1 cellular context compared by ENCODE assay signal in the genomic region with DNA sequence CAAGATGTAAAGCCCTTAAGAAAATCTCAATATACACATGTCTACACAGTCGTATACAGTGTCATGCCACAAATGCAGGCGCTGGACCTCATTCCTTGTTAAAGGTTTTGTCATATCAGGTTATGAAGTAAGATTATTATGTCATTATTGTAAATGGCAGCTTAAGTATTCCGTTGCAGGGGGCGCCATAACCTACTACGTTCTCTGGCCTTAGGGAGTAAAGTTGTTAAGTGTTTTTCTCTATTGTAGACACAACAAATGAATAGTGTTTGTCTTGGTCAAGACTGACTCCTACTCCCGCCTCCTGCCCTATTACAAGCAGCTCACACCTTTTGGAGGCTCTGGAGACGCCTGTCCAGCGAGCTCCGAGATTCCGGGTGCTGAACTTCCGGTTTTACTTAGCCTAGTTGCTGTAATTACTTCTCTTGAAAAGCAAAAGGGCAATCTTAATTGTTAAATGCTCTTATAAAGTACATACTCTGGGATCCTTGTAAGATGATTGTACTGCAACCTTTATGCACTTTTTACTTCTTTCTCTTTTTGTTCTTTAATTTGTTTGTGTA.
TF ChIP-seq lines count a peak whose summit lies in the region.

No MANE protein-coding gene starts in this region.

TF ChIP-seq in HepG2, 621 proteins besides CTCF, POLR2A, EP300 and RAD21 (continued from another document and continues in another):
- TF ChIP-seq, protein P1, sequence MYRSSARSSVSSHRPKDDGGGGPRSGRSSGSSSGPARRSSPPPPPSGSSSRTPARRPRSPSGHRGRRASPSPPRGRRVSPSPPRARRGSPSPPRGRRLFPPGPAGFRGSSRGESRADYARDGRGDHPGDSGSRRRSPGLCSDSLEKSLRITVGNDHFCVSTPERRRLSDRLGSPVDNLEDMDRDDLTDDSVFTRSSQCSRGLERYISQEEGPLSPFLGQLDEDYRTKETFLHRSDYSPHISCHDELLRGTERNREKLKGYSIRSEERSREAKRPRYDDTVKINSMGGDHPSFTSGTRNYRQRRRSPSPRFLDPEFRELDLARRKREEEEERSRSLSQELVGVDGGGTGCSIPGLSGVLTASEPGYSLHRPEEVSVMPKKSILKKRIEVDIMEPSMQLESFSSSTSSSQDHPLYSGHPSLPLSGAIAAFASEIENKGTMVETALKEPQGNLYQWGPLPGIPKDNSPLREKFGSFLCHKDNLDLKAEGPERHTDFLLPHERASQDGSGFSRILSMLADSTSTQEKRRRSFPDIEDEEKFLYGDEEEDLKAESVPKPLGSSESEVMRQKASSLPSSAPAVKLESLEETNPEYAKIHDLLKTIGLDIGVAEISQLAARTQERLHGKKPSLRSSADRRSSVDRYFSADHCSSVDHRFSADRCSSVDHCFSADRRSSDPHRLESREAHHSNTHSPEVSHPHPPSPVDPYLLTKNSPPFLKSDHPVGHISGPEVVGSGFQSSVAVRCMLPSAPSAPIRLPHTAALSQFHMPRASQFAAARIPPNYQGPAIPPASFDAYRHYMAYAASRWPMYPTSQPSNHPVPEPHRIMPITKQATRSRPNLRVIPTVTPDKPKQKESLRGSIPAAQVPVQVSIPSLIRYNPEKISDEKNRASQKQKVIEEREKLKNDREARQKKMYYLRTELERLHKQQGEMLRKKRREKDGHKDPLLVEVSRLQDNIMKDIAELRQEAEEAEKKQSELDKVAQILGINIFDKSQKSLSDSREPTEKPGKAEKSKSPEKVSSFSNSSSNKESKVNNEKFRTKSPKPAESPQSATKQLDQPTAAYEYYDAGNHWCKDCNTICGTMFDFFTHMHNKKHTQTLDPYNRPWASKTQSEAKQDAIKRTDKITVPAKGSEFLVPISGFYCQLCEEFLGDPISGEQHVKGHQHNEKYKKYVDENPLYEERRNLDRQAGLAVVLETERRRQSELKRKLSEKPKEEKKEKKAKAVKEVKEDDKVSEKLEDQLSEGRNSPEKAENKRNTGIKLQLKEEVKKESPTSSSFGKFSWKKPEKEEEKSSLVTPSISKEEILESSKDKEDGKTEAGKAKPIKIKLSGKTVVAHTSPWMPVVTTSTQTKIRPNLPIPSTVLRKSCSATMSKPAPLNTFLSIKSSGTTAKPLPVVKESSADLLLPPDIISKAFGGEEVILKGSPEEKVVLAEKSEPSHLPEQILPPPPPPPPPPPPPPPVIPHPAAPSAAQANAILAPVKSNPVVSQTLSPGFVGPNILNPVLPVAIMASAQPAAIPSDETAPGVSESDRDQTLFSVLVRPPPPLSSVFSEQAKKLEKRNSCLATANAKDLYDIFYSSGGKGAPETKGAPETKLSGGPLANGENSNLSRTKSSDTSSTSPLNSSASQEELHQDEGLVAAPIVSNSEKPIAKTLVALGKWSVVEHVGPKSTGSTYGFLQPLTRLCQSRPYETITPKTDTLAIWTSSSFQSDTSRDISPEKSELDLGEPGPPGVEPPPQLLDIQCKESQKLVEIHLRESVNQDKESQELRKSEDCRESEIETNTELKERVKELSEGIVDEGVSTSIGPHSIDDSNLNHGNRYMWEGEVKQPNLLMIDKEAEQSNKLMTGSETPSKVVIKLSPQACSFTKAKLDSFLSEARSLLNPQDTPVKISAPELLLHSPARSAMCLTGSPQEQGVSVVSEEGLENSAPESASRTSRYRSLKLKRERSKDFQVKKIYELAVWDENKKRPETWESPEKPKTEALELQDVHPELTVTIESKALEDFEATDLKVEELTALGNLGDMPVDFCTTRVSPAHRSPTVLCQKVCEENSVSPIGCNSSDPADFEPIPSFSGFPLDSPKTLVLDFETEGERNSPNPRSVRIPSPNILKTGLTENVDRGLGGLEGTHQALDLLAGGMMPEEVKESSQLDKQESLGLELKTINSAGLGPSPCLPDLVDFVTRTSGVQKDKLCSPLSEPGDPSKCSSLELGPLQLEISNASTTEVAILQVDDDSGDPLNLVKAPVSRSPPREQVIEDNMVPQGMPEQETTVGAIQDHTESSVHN (CRISPR knock-in tag; IDR thresholded peaks at IDR 0.05): no peak
- TF ChIP-seq, protein P2, sequence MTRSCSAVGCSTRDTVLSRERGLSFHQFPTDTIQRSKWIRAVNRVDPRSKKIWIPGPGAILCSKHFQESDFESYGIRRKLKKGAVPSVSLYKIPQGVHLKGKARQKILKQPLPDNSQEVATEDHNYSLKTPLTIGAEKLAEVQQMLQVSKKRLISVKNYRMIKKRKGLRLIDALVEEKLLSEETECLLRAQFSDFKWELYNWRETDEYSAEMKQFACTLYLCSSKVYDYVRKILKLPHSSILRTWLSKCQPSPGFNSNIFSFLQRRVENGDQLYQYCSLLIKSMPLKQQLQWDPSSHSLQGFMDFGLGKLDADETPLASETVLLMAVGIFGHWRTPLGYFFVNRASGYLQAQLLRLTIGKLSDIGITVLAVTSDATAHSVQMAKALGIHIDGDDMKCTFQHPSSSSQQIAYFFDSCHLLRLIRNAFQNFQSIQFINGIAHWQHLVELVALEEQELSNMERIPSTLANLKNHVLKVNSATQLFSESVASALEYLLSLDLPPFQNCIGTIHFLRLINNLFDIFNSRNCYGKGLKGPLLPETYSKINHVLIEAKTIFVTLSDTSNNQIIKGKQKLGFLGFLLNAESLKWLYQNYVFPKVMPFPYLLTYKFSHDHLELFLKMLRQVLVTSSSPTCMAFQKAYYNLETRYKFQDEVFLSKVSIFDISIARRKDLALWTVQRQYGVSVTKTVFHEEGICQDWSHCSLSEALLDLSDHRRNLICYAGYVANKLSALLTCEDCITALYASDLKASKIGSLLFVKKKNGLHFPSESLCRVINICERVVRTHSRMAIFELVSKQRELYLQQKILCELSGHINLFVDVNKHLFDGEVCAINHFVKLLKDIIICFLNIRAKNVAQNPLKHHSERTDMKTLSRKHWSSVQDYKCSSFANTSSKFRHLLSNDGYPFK (CRISPR knock-in tag; IDR thresholded peaks at IDR 0.05; ENCODE audit: borderline replicate concordance): no peak
- TF ChIP-seq, protein P3, sequence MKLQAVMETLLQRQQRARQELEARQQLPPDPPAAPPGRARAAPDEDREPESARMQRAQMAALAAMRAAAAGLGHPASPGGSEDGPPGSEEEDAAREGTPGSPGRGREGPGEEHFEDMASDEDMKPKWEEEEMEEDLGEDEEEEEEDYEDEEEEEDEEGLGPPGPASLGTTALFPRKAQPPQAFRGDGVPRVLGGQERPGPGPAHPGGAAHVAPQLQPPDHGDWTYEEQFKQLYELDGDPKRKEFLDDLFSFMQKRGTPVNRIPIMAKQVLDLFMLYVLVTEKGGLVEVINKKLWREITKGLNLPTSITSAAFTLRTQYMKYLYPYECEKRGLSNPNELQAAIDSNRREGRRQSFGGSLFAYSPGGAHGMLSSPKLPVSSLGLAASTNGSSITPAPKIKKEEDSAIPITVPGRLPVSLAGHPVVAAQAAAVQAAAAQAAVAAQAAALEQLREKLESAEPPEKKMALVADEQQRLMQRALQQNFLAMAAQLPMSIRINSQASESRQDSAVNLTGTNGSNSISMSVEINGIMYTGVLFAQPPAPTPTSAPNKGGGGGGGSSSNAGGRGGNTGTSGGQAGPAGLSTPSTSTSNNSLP (IDR thresholded peaks at IDR 0.05; ENCODE audit: low read depth, low read length): peak; percentile 58; the same call in 1 of the 2 replicates
- TF ChIP-seq SNAI1 (CRISPR knock-in tag; IDR thresholded peaks at IDR 0.05; ENCODE audit: borderline replicate concordance) (no peak), DR1 (CRISPR knock-in tag; IDR thresholded peaks at IDR 0.05) (no peak), SIX1 (CRISPR knock-in tag; IDR thresholded peaks at IDR 0.05; ENCODE audit: borderline replicate concordance) (no peak), TEAD3 (CRISPR knock-in tag; optimal IDR thresholded peaks at IDR 0.05; ENCODE audit: borderline replicate concordance) (no peak), ZNF724P (CRISPR knock-in tag; IDR thresholded peaks at IDR 0.05; ENCODE audit: borderline replicate concordance) (no peak), NFYC (CRISPR knock-in tag; IDR thresholded peaks at IDR 0.05) (no peak), ZNF30 (CRISPR knock-in tag; IDR thresholded peaks at IDR 0.05) (no peak), RORA (CRISPR knock-in tag; IDR thresholded peaks at IDR 0.05) (no peak), NR2F6 (IDR thresholded peaks at IDR 0.05) (0 out of 2 replicates have a peak, but pooled peaks have one; percentile 11), NR2F6 (CRISPR knock-in tag; IDR thresholded peaks at IDR 0.05) (no peak), JUND (CRISPR knock-in tag; IDR thresholded peaks at IDR 0.05) (no peak), ZNF264 (CRISPR knock-in tag; IDR thresholded peaks at IDR 0.05) (no peak), ZNF296 (CRISPR knock-in tag; conservative IDR thresholded peaks at IDR 0.05) (no peak), ZFP36L1 (CRISPR knock-in tag; IDR thresholded peaks at IDR 0.05) (no peak), HOXA3 (CRISPR knock-in tag; IDR thresholded peaks at IDR 0.05) (peak; percentile 11; the same call in 1 of the 2 replicates), ZNF674 (CRISPR knock-in tag; IDR thresholded peaks at IDR 0.05; ENCODE audit: low read depth) (no peak), NR3C1 (CRISPR knock-in tag; IDR thresholded peaks at IDR 0.05) (no peak), ZNF773 (CRISPR knock-in tag; IDR thresholded peaks at IDR 0.05; ENCODE audit: borderline replicate concordance) (no peak), SKI (IDR thresholded peaks at IDR 0.05; ENCODE audit: partially characterized antibody) (no peak), CBX1 (IDR thresholded peaks at IDR 0.05; ENCODE audit: low read depth) (no peak)
- TF ChIP-seq, protein P4, sequence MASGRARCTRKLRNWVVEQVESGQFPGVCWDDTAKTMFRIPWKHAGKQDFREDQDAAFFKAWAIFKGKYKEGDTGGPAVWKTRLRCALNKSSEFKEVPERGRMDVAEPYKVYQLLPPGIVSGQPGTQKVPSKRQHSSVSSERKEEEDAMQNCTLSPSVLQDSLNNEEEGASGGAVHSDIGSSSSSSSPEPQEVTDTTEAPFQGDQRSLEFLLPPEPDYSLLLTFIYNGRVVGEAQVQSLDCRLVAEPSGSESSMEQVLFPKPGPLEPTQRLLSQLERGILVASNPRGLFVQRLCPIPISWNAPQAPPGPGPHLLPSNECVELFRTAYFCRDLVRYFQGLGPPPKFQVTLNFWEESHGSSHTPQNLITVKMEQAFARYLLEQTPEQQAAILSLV (CRISPR knock-in tag; IDR thresholded peaks at IDR 0.05; ENCODE audit: borderline replicate concordance): no peak
- TF ChIP-seq, protein P5, sequence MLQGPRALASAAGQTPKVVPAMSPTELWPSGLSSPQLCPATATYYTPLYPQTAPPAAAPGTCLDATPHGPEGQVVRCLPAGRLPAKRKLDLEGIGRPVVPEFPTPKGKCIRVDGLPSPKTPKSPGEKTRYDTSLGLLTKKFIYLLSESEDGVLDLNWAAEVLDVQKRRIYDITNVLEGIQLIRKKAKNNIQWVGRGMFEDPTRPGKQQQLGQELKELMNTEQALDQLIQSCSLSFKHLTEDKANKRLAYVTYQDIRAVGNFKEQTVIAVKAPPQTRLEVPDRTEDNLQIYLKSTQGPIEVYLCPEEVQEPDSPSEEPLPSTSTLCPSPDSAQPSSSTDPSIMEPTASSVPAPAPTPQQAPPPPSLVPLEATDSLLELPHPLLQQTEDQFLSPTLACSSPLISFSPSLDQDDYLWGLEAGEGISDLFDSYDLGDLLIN (CRISPR knock-in tag; IDR thresholded peaks at IDR 0.05; ENCODE audit: borderline replicate concordance): no peak
- TF ChIP-seq, protein P6, sequence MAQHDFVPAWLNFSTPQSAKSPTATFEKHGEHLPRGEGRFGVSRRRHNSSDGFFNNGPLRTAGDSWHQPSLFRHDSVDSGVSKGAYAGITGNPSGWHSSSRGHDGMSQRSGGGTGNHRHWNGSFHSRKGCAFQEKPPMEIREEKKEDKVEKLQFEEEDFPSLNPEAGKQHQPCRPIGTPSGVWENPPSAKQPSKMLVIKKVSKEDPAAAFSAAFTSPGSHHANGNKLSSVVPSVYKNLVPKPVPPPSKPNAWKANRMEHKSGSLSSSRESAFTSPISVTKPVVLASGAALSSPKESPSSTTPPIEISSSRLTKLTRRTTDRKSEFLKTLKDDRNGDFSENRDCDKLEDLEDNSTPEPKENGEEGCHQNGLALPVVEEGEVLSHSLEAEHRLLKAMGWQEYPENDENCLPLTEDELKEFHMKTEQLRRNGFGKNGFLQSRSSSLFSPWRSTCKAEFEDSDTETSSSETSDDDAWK (CRISPR knock-in tag; IDR thresholded peaks at IDR 0.05): no peak
- TF ChIP-seq, protein P7, sequence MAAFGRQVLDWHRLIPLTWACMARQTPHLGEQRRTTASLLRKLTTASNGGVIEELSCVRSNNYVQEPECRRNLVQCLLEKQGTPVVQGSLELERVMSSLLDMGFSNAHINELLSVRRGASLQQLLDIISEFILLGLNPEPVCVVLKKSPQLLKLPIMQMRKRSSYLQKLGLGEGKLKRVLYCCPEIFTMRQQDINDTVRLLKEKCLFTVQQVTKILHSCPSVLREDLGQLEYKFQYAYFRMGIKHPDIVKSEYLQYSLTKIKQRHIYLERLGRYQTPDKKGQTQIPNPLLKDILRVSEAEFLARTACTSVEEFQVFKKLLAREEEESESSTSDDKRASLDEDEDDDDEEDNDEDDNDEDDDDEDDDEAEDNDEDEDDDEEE (CRISPR knock-in tag; IDR thresholded peaks at IDR 0.05): no peak
- TF ChIP-seq, protein P8, sequence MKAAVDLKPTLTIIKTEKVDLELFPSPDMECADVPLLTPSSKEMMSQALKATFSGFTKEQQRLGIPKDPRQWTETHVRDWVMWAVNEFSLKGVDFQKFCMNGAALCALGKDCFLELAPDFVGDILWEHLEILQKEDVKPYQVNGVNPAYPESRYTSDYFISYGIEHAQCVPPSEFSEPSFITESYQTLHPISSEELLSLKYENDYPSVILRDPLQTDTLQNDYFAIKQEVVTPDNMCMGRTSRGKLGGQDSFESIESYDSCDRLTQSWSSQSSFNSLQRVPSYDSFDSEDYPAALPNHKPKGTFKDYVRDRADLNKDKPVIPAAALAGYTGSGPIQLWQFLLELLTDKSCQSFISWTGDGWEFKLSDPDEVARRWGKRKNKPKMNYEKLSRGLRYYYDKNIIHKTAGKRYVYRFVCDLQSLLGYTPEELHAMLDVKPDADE (CRISPR knock-in tag; IDR thresholded peaks at IDR 0.05): no peak
- TF ChIP-seq, protein P9, sequence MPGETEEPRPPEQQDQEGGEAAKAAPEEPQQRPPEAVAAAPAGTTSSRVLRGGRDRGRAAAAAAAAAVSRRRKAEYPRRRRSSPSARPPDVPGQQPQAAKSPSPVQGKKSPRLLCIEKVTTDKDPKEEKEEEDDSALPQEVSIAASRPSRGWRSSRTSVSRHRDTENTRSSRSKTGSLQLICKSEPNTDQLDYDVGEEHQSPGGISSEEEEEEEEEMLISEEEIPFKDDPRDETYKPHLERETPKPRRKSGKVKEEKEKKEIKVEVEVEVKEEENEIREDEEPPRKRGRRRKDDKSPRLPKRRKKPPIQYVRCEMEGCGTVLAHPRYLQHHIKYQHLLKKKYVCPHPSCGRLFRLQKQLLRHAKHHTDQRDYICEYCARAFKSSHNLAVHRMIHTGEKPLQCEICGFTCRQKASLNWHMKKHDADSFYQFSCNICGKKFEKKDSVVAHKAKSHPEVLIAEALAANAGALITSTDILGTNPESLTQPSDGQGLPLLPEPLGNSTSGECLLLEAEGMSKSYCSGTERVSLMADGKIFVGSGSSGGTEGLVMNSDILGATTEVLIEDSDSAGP (CRISPR knock-in tag; IDR thresholded peaks at IDR 0.05; ENCODE audit: borderline replicate concordance): no peak
- TF ChIP-seq, protein P10, sequence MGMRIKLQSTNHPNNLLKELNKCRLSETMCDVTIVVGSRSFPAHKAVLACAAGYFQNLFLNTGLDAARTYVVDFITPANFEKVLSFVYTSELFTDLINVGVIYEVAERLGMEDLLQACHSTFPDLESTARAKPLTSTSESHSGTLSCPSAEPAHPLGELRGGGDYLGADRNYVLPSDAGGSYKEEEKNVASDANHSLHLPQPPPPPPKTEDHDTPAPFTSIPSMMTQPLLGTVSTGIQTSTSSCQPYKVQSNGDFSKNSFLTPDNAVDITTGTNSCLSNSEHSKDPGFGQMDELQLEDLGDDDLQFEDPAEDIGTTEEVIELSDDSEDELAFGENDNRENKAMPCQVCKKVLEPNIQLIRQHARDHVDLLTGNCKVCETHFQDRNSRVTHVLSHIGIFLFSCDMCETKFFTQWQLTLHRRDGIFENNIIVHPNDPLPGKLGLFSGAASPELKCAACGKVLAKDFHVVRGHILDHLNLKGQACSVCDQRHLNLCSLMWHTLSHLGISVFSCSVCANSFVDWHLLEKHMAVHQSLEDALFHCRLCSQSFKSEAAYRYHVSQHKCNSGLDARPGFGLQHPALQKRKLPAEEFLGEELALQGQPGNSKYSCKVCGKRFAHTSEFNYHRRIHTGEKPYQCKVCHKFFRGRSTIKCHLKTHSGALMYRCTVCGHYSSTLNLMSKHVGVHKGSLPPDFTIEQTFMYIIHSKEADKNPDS (CRISPR knock-in tag; IDR thresholded peaks at IDR 0.05): no peak
